1 cellular context compared by ENCODE assay signal in the genomic region with DNA sequence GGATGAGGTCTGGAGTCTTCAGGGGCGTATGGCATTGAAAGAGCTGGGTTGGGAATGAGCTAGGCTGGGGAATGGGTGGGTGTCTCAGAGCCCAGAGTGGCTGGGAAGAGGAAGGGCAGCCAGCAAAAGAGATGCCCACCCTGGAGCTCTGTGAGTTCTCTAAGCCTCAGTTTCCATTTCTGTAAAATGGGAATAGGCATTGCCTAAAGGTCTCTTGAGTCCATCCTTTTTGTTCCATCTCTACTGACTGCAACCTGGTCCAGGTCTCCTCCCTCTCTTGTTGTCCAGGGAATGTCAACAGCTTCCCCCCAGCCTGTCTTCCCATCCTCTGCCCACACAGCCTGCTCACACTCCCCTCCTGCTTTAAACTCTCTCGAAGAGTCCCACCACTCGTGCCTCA.
TF ChIP-seq lines count a peak whose summit lies in the region.

No MANE protein-coding gene starts in this region.

TF ChIP-seq in K562, 482 proteins besides CTCF, POLR2A, EP300 and RAD21:
- TF ChIP-seq ZNF217 (CRISPR knock-in tag; IDR thresholded peaks at IDR 0.05) (no peak), DPF2 (IDR thresholded peaks at IDR 0.05) (no peak), PRPF4 (IDR thresholded peaks at IDR 0.05; ENCODE audit: insufficient read depth, low read depth, low read length, poor library complexity, severe bottlenecking) (no peak), POLR2B (IDR thresholded peaks at IDR 0.05; ENCODE audit: low read depth, partially characterized antibody) (no peak), ZC3H8 (IDR thresholded peaks at IDR 0.05) (no peak), RBM15 (IDR thresholded peaks at IDR 0.05; ENCODE audit: insufficient read depth, low read length) (no peak), BCOR (IDR thresholded peaks at IDR 0.05) (0 out of 2 replicates have a peak, but pooled peaks have one; percentile 12), RBM25 (IDR thresholded peaks at IDR 0.05; ENCODE audit: low read depth, low read length, severe bottlenecking) (peak; percentile 74), ZC3H4 (CRISPR knock-in tag; IDR thresholded peaks at IDR 0.05; ENCODE audit: borderline replicate concordance) (no peak), CREB1 (IDR thresholded peaks at IDR 0.05) (no peak), CREB1 (CRISPR knock-in tag; IDR thresholded peaks at IDR 0.05) (no peak)
- TF ChIP-seq, protein P1, sequence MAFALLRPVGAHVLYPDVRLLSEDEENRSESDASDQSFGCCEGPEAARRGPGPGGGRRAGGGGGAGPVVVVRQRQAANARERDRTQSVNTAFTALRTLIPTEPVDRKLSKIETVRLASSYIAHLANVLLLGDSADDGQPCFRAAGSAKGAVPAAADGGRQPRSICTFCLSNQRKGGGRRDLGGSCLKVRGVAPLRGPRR (CRISPR knock-in tag; IDR thresholded peaks at IDR 0.05), result no peak
- TF ChIP-seq, protein P2, sequence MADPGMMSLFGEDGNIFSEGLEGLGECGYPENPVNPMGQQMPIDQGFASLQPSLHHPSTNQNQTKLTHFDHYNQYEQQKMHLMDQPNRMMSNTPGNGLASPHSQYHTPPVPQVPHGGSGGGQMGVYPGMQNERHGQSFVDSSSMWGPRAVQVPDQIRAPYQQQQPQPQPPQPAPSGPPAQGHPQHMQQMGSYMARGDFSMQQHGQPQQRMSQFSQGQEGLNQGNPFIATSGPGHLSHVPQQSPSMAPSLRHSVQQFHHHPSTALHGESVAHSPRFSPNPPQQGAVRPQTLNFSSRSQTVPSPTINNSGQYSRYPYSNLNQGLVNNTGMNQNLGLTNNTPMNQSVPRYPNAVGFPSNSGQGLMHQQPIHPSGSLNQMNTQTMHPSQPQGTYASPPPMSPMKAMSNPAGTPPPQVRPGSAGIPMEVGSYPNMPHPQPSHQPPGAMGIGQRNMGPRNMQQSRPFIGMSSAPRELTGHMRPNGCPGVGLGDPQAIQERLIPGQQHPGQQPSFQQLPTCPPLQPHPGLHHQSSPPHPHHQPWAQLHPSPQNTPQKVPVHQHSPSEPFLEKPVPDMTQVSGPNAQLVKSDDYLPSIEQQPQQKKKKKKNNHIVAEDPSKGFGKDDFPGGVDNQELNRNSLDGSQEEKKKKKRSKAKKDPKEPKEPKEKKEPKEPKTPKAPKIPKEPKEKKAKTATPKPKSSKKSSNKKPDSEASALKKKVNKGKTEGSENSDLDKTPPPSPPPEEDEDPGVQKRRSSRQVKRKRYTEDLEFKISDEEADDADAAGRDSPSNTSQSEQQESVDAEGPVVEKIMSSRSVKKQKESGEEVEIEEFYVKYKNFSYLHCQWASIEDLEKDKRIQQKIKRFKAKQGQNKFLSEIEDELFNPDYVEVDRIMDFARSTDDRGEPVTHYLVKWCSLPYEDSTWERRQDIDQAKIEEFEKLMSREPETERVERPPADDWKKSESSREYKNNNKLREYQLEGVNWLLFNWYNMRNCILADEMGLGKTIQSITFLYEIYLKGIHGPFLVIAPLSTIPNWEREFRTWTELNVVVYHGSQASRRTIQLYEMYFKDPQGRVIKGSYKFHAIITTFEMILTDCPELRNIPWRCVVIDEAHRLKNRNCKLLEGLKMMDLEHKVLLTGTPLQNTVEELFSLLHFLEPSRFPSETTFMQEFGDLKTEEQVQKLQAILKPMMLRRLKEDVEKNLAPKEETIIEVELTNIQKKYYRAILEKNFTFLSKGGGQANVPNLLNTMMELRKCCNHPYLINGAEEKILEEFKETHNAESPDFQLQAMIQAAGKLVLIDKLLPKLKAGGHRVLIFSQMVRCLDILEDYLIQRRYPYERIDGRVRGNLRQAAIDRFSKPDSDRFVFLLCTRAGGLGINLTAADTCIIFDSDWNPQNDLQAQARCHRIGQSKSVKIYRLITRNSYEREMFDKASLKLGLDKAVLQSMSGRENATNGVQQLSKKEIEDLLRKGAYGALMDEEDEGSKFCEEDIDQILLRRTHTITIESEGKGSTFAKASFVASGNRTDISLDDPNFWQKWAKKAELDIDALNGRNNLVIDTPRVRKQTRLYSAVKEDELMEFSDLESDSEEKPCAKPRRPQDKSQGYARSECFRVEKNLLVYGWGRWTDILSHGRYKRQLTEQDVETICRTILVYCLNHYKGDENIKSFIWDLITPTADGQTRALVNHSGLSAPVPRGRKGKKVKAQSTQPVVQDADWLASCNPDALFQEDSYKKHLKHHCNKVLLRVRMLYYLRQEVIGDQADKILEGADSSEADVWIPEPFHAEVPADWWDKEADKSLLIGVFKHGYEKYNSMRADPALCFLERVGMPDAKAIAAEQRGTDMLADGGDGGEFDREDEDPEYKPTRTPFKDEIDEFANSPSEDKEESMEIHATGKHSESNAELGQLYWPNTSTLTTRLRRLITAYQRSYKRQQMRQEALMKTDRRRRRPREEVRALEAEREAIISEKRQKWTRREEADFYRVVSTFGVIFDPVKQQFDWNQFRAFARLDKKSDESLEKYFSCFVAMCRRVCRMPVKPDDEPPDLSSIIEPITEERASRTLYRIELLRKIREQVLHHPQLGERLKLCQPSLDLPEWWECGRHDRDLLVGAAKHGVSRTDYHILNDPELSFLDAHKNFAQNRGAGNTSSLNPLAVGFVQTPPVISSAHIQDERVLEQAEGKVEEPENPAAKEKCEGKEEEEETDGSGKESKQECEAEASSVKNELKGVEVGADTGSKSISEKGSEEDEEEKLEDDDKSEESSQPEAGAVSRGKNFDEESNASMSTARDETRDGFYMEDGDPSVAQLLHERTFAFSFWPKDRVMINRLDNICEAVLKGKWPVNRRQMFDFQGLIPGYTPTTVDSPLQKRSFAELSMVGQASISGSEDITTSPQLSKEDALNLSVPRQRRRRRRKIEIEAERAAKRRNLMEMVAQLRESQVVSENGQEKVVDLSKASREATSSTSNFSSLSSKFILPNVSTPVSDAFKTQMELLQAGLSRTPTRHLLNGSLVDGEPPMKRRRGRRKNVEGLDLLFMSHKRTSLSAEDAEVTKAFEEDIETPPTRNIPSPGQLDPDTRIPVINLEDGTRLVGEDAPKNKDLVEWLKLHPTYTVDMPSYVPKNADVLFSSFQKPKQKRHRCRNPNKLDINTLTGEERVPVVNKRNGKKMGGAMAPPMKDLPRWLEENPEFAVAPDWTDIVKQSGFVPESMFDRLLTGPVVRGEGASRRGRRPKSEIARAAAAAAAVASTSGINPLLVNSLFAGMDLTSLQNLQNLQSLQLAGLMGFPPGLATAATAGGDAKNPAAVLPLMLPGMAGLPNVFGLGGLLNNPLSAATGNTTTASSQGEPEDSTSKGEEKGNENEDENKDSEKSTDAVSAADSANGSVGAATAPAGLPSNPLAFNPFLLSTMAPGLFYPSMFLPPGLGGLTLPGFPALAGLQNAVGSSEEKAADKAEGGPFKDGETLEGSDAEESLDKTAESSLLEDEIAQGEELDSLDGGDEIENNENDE (IDR thresholded peaks at IDR 0.05; ENCODE audit: low read depth, low read length), result no peak
